13 cellular contexts compared by ENCODE assay signal in genomic region chr9:122371851-122372250, GRCh38. TPM values are rescaled to one million over a fixed set of nuclear protein-coding genes. Genes with fewer than 3 reads are reported as not detected.
DNase-seq lines count a peak whose midpoint lies in the region; ATAC-seq and TF ChIP-seq lines count a peak whose summit lies in the region.
"Had no signal": no experiment of that assay in that cellular context is flagged by ENCODE, and none has a peak within 500 bp of the region (broad histone marks: within the 10 kb centered on the region; RNA-seq: fewer than 3 reads in every experiment).

No MANE protein-coding gene starts in this region.

- no peak for TF ChIP-seq EP300 in upper lobe of left lung (IDR thresholded peaks at IDR 0.05)

- no peak overlapping the region for H3K9ac ChIP-seq in duodenal mucosa (ENCODE audit: low read depth in 1 of 2, low read length in 2 of 2)

- no peaks in the 10 kb centered on the region for H3K9me3 ChIP-seq in duodenal mucosa (ENCODE audit: control insufficient read depth in 1 of 2, low read length in 2 of 2)
- no peaks in the 10 kb centered on the region for H3K9me3 ChIP-seq in mesodermal cell (ENCODE audit: control insufficient read depth, low read length)
- no peaks in the 10 kb centered on the region for H3K9me3 ChIP-seq in upper lobe of left lung
- H3K9me3 ChIP-seq: Caco-2 had no signal

- H3K4me1 Mint-ChIP-seq in activated naive CD8-positive, alpha-beta T cell treated with anti-CD3 and anti-CD28 coated beads for 36 hours: peaks cover 4% of the 10 kb centered on the region
- peaks cover 12% of the 10 kb centered on the region for H3K4me1 Mint-ChIP-seq in activated naive CD8-positive, alpha-beta T cell treated with anti-CD3 and anti-CD28 coated beads, Interleukin-2, amount 50 U/mL, for 24 hours

- no peak for ATAC-seq in activated naive CD8-positive, alpha-beta T cell treated with anti-CD3 and anti-CD28 coated beads, Interleukin-2, amount 50 U/mL, for 24 hours
- ATAC-seq in upper lobe of left lung (ENCODE audit: low FRiP score in 2 of 2) (no peak), GM18909 (IDR thresholded peaks at IDR 0.05; ENCODE audit: poor library complexity, unreplicated experiment) (no peak)

- WGBS in mesodermal cell (ENCODE audit: insufficient coverage in 2 of 2), 2 experiments: 95 to 97% methylated on average over 2 to 4 of the region's 9 CpGs
- WGBS in upper lobe of left lung, 2 donors: 93 to 95% methylated on average over 9 of the region's 9 CpGs

- H3K9me3 Mint-ChIP-seq in activated naive CD8-positive, alpha-beta T cell treated with anti-CD3 and anti-CD28 coated beads for 36 hours: no peaks in the 10 kb centered on the region
- no peaks in the 10 kb centered on the region for H3K9me3 Mint-ChIP-seq in activated naive CD8-positive, alpha-beta T cell treated with anti-CD3 and anti-CD28 coated beads, Interleukin-2, amount 50 U/mL, for 24 hours

- H3K27me3 ChIP-seq in duodenal mucosa (ENCODE audit: control insufficient read depth in 1 of 2, insufficient read depth in 2 of 2, low read length in 2 of 2) (peaks cover 0 to 12% of the 10 kb centered on the region in 2 donors), upper lobe of left lung (no peaks in the 10 kb centered on the region)

- POLR2A ChIA-PET in GM10248 (lab: Yijun Ruan, JAX): no interaction called here

- peak overlapping the region; percentile 9 for H3K27ac Mint-ChIP-seq in activated naive CD8-positive, alpha-beta T cell treated with anti-CD3 and anti-CD28 coated beads for 36 hours
- no peak overlapping the region for H3K27ac Mint-ChIP-seq in activated naive CD8-positive, alpha-beta T cell treated with anti-CD3 and anti-CD28 coated beads, Interleukin-2, amount 50 U/mL, for 24 hours

- peaks cover 33% of the 10 kb centered on the region for H3K27me3 Mint-ChIP-seq in activated naive CD8-positive, alpha-beta T cell treated with anti-CD3 and anti-CD28 coated beads for 36 hours
- H3K27me3 Mint-ChIP-seq in activated naive CD8-positive, alpha-beta T cell treated with anti-CD3 and anti-CD28 coated beads, Interleukin-2, amount 50 U/mL, for 24 hours: peaks cover 23% of the 10 kb centered on the region

- DNase-seq in activated naive CD8-positive, alpha-beta T cell treated with anti-CD3 and anti-CD28 coated beads for 36 hours: no peak
- no peak for DNase-seq in activated naive CD8-positive, alpha-beta T cell treated with anti-CD3 and anti-CD28 coated beads, Interleukin-2, amount 50 U/mL, for 24 hours
- no peak for DNase-seq in upper lobe of left lung
- no peak for DNase-seq in NCI-H1092 treated with DMSO at 0.1 percent for 48 hours (lab: John Stamatoyannopoulos, UW)
- no peak for DNase-seq in GM10248 (ENCODE audit: extremely low spot score)
- DNase-seq: activated CD4-positive, CD25-positive, alpha-beta regulatory T cell; activated effector memory CD4-positive, alpha-beta T cell treated with anti-CD3 and anti-CD28 coated beads, Interleukin-2, amount 50 U/mL, for 16 hours; Caco-2; NCI-H510A had no signal

- no peak for TF ChIP-seq POLR2A in upper lobe of left lung (IDR thresholded peaks at IDR 0.05)

- H3K4me1 ChIP-seq in duodenal mucosa (ENCODE audit: control insufficient read depth in 1 of 2, insufficient read depth in 2 of 2, low read length in 2 of 2): peaks cover 23 to 27% of the 10 kb centered on the region in 2 donors
- H3K4me1 ChIP-seq in mesodermal cell (ENCODE audit: control insufficient read depth, insufficient read depth, low read length, poor library complexity, severe bottlenecking): peaks cover 9% of the 10 kb centered on the region
- H3K4me1 ChIP-seq in upper lobe of left lung: peaks cover 27 to 40% (median 35%) of the 10 kb centered on the region in 4 donors
- H3K4me1 ChIP-seq: Caco-2 had no signal

- TF ChIP-seq CTCF in upper lobe of left lung (IDR thresholded peaks at IDR 0.05) (no peak), GM10248 (IDR thresholded peaks at IDR 0.05; ENCODE audit: control extremely low read depth, extremely low read depth, low read depth, missing control alignments) (no peak)

- H3K4me3 ChIP-seq in duodenal mucosa (ENCODE audit: low read depth in 1 of 2, low read length in 2 of 2): peak overlapping the region; percentile 57 to 66
- H3K4me3 ChIP-seq in mesodermal cell (ENCODE audit: extremely low read depth, insufficient read depth, low read length, poor library complexity, severe bottlenecking): peak overlapping the region; percentile 23
- peak overlapping the region in 3 of 4 donors; percentile 32 to 53 (median 48) for H3K4me3 ChIP-seq in upper lobe of left lung

- H3K36me3 ChIP-seq in duodenal mucosa (ENCODE audit: control insufficient read depth in 1 of 2, insufficient read depth in 2 of 2, low read length in 2 of 2) (no peaks in the 10 kb centered on the region), mesodermal cell (ENCODE audit: control insufficient read depth, insufficient read depth, low read length) (no peaks in the 10 kb centered on the region), upper lobe of left lung (no peaks in the 10 kb centered on the region)

- H3K36me3 Mint-ChIP-seq in activated naive CD8-positive, alpha-beta T cell treated with anti-CD3 and anti-CD28 coated beads for 36 hours: no peaks in the 10 kb centered on the region
- H3K36me3 Mint-ChIP-seq in activated naive CD8-positive, alpha-beta T cell treated with anti-CD3 and anti-CD28 coated beads, Interleukin-2, amount 50 U/mL, for 24 hours (ENCODE audit: low read depth): no peaks in the 10 kb centered on the region

- H3K27ac ChIP-seq in duodenal mucosa (ENCODE audit: low read depth, low read length): no peak overlapping the region
- H3K27ac ChIP-seq in mesodermal cell (ENCODE audit: low read depth, low read length, severe bottlenecking): no peak overlapping the region
- H3K27ac ChIP-seq in upper lobe of left lung: no peak overlapping the region
- H3K27ac ChIP-seq: 22Rv1 had no signal

- CTCF ChIA-PET in GM10248 (lab: Yijun Ruan, JAX): interaction anchor here (1.6 kb wide), 1 partner anchor 21 kb away, joined by 4 read pairs; no protein-coding TSS in a partner anchor

- H3K4me3 Mint-ChIP-seq in activated naive CD8-positive, alpha-beta T cell treated with anti-CD3 and anti-CD28 coated beads for 36 hours: no peak overlapping the region
- no peak overlapping the region for H3K4me3 Mint-ChIP-seq in activated naive CD8-positive, alpha-beta T cell treated with anti-CD3 and anti-CD28 coated beads, Interleukin-2, amount 50 U/mL, for 24 hours

RNA-seq across cellular contexts. Expression of gene PTGS1, which starts 1.0 kb away (rescaled TPM):
- under 1 TPM; 0.47 to 0.62 TPM for total RNA-seq in activated naive CD8-positive, alpha-beta T cell treated with anti-CD3 and anti-CD28 coated beads for 36 hours
- polyA plus RNA-seq in mesodermal cell (2013, experiment 1 of 2): 15.5 TPM
- 9.3 TPM for polyA plus RNA-seq in mesodermal cell (2013, experiment 2 of 2)
- 10 to 100 TPM in 2 of 6 donors, 1 to 10 TPM in 4; 5.0 to 21.4 (median 8.5) TPM for total RNA-seq in upper lobe of left lung
